Comparison of ENCODE assay signal across 10 cellular contexts in genomic region chr6:165231581-165232276, GRCh38.
A peak's percentile ranks its signal among the peaks of the same experiment; 100 is the strongest.
DNase-seq lines count a peak whose midpoint lies in the region; ATAC-seq and TF ChIP-seq lines count a peak whose summit lies in the region.
"Had no signal": no experiment of that assay in that cellular context is flagged by ENCODE, and none has a peak within 500 bp of the region (broad histone marks: within the 10 kb centered on the region; RNA-seq: fewer than 3 reads in every experiment).

No MANE protein-coding gene starts in this region.

- POLR2A ChIA-PET in activated CD8-positive, alpha-beta T cell treated with anti-CD3 and anti-CD28 coated beads for 36 hours (lab: Charles Lee), result no interaction called here

- CTCF ChIA-PET in activated CD8-positive, alpha-beta T cell treated with anti-CD3 and anti-CD28 coated beads for 36 hours (lab: Charles Lee), result no interaction called here

- H3K9me3 Mint-ChIP-seq in mesothelial cell of epicardium, result peaks cover 21% of the 10 kb centered on the region
- peaks cover 15% of the 10 kb centered on the region for H3K9me3 Mint-ChIP-seq in activated CD8-positive, alpha-beta T cell treated with anti-CD3 and anti-CD28 coated beads for 36 hours

- TF ChIP-seq CTCF in cardiac fibroblast (IDR thresholded peaks at IDR 0.05; ENCODE audit: low read depth, low read length) (peak; percentile 66), mesothelial cell of epicardium (IDR thresholded peaks at IDR 0.05; ENCODE audit: unreplicated experiment) (peak; percentile 56)
- TF ChIP-seq CTCF in activated CD8-positive, alpha-beta T cell treated with anti-CD3 and anti-CD28 coated beads for 36 hours (IDR thresholded peaks at IDR 0.05), result no peak

- no peak overlapping the region for H3K27ac Mint-ChIP-seq in mesothelial cell of epicardium
- H3K27ac Mint-ChIP-seq in activated CD8-positive, alpha-beta T cell treated with anti-CD3 and anti-CD28 coated beads for 36 hours, result no peak overlapping the region
- H3K27ac Mint-ChIP-seq: stimulated activated naive CD8-positive, alpha-beta T cell treated with anti-CD3 and anti-CD28 coated beads, Interleukin-15, Interleukin-2, amounts not matched to agents 100 ng/mL and 50 ng/mL, for 24 hours had no signal

- peaks cover 4% of the 10 kb centered on the region for H3K27me3 Mint-ChIP-seq in mesothelial cell of epicardium (ENCODE audit: low read depth)
- no peaks in the 10 kb centered on the region for H3K27me3 Mint-ChIP-seq in activated CD8-positive, alpha-beta T cell treated with anti-CD3 and anti-CD28 coated beads for 36 hours
- H3K27me3 Mint-ChIP-seq: central memory CD8-positive, alpha-beta T cell; stimulated activated naive CD8-positive, alpha-beta T cell treated with anti-CD3 and anti-CD28 coated beads, Interleukin-15, Interleukin-2, amounts not matched to agents 100 ng/mL and 50 ng/mL, for 24 hours had no signal

- no peak overlapping the region for H3K4me3 ChIP-seq in cardiac fibroblast (replicated peaks in 1 of 2; ENCODE audit: low read depth in 2 of 2, low read length in 2 of 2)

- peak; percentile 55 for DNase-seq in D341Med (ENCODE audit: low spot score)
- DNase-seq in NCI-H146 (lab: John Stamatoyannopoulos, UW), result peak; percentile 17
- DNase-seq in cardiac fibroblast (ENCODE audit: low read depth in 2 of 2), result peak; percentile 66 to 78
- DNase-seq in mesothelial cell of epicardium (ENCODE audit: low spot score in 2 of 2, unreplicated experiment in 2 of 2), result no peak
- DNase-seq in activated CD8-positive, alpha-beta T cell treated with anti-CD3 and anti-CD28 coated beads for 36 hours, result no peak
- DNase-seq in NOMO-1 treated with DMSO at 0.1 percent for 48 hours (lab: John Stamatoyannopoulos, UW; ENCODE audit: unreplicated experiment), result no peak

- intact Hi-C loops in activated CD8-positive, alpha-beta T cell treated with anti-CD3 and anti-CD28 coated beads for 36 hours (cut with micrococcal nuclease), result no loop called here

- no peak overlapping the region for H3K4me3 Mint-ChIP-seq in mesothelial cell of epicardium
- no peak overlapping the region for H3K4me3 Mint-ChIP-seq in activated CD8-positive, alpha-beta T cell treated with anti-CD3 and anti-CD28 coated beads for 36 hours
- H3K4me3 Mint-ChIP-seq: central memory CD8-positive, alpha-beta T cell; stimulated activated naive CD8-positive, alpha-beta T cell treated with anti-CD3 and anti-CD28 coated beads, Interleukin-15, Interleukin-2, amounts not matched to agents 100 ng/mL and 50 ng/mL, for 24 hours had no signal

- H3K36me3 Mint-ChIP-seq in mesothelial cell of epicardium, result peaks cover 6% of the 10 kb centered on the region
- no peaks in the 10 kb centered on the region for H3K36me3 Mint-ChIP-seq in activated CD8-positive, alpha-beta T cell treated with anti-CD3 and anti-CD28 coated beads for 36 hours (ENCODE audit: low read depth)

- ATAC-seq in GM21515 (IDR thresholded peaks at IDR 0.05; ENCODE audit: unreplicated experiment) (no peak), GM19035 (IDR thresholded peaks at IDR 0.05; ENCODE audit: unreplicated experiment) (no peak)
- ATAC-seq in activated CD8-positive, alpha-beta T cell treated with anti-CD3 and anti-CD28 coated beads for 36 hours, result no peak

- H3K4me1 Mint-ChIP-seq in mesothelial cell of epicardium, result peaks cover 7% of the 10 kb centered on the region
- no peaks in the 10 kb centered on the region for H3K4me1 Mint-ChIP-seq in activated CD8-positive, alpha-beta T cell treated with anti-CD3 and anti-CD28 coated beads for 36 hours (ENCODE audit: low read depth)
- H3K4me1 Mint-ChIP-seq: central memory CD8-positive, alpha-beta T cell had no signal

Comparison
In these comparisons a context has a peak if more than half of its experiments do, and no peak if none do; other contexts are left out.
1. DNase-seq: peak in D341Med (single experiment), NCI-H146 (single experiment) and cardiac fibroblast (2 of 2); none in mesothelial cell of epicardium (0 of 2), activated CD8-positive, alpha-beta T cell treated with anti-CD3 and anti-CD28 coated beads for 36 hours (single experiment) and NOMO-1 treated with DMSO at 0.1 percent for 48 hours (single experiment).